In genomic region chr3:5192568-5193319, GRCh38 we compare ENCODE assay signal across 12 cellular contexts. TPM values are rescaled to one million over a fixed set of nuclear protein-coding genes. Genes with fewer than 3 reads are reported as not detected.
A peak's percentile ranks its signal among the peaks of the same experiment; 100 is the strongest.
DNase-seq lines count a peak whose midpoint lies in the region; ATAC-seq and TF ChIP-seq lines count a peak whose summit lies in the region.
"Had no signal": no experiment of that assay in that cellular context is flagged by ENCODE, and none has a peak within 500 bp of the region (broad histone marks: within the 10 kb centered on the region; RNA-seq: fewer than 3 reads in every experiment).

No MANE protein-coding gene starts in this region.

- no peak overlapping the region for H2AFZ ChIP-seq in Karpas-422 (ENCODE audit: low read length)

- H3K4me3 ChIP-seq in BLaER1 (peak overlapping the region; percentile 98), Karpas-422 (ENCODE audit: low read length) (no peak overlapping the region), iPS-20b (ENCODE audit: low read length) (no peak overlapping the region), foreskin fibroblast (ENCODE audit: low read depth in 1 of 2, low read length in 2 of 2) (no peak overlapping the region)
- H3K4me3 ChIP-seq: thoracic aorta had no signal

- H3K9me3 ChIP-seq in BLaER1: no peaks in the 10 kb centered on the region
- no peaks in the 10 kb centered on the region for H3K9me3 ChIP-seq in Karpas-422 (ENCODE audit: low read length)
- H3K9me3 ChIP-seq in iPS-20b (ENCODE audit: insufficient read depth, low read depth, low read length): no peaks in the 10 kb centered on the region
- H3K9me3 ChIP-seq: BE2C, thoracic aorta had no signal

- H3K36me3 ChIP-seq in BLaER1: peaks cover 95% of the 10 kb centered on the region
- H3K36me3 ChIP-seq in Karpas-422 (ENCODE audit: insufficient read depth, low read length): peaks cover 20% of the 10 kb centered on the region
- no peaks in the 10 kb centered on the region for H3K36me3 ChIP-seq in iPS-20b (ENCODE audit: insufficient read depth, low read depth, low read length)
- H3K36me3 ChIP-seq: BE2C, thoracic aorta had no signal

- H3K4me1 ChIP-seq in BLaER1: peaks cover 52% of the 10 kb centered on the region
- H3K4me1 ChIP-seq in Karpas-422 (ENCODE audit: low read length): peaks cover 72% of the 10 kb centered on the region
- H3K4me1 ChIP-seq in iPS-20b (ENCODE audit: insufficient read depth, low read length): peaks cover 24% of the 10 kb centered on the region
- H3K4me1 ChIP-seq: BE2C had no signal

- peaks cover 99% of the 10 kb centered on the region for H3K79me2 ChIP-seq in Karpas-422 (ENCODE audit: low read length)

- peaks cover 100% of the 10 kb centered on the region for H4K20me1 ChIP-seq in BLaER1
- H4K20me1 ChIP-seq in Karpas-422 (ENCODE audit: insufficient read depth, low read depth, low read length): peaks cover 9% of the 10 kb centered on the region; the same call in 1 of the 2 replicates

- peak overlapping the region; percentile 97 for H3K4me2 ChIP-seq in BLaER1
- peak overlapping the region; percentile 90 for H3K4me2 ChIP-seq in Karpas-422 (ENCODE audit: low read depth, low read length, poor library complexity, severe bottlenecking)

- peak overlapping the region; percentile 100 for H3K27ac ChIP-seq in BLaER1
- peak overlapping the region; percentile 59 for H3K27ac ChIP-seq in Karpas-422 (ENCODE audit: low read length)
- no peak overlapping the region for H3K27ac ChIP-seq in iPS-20b (ENCODE audit: low read length)
- H3K27ac ChIP-seq: thoracic aorta had no signal

- ATAC-seq in GM19397 (IDR thresholded peaks at IDR 0.05; ENCODE audit: unreplicated experiment) (no peak), HG02610 (IDR thresholded peaks at IDR 0.05; ENCODE audit: unreplicated experiment) (no peak)

- no peak for TF ChIP-seq CTCF in foreskin fibroblast (IDR thresholded peaks at IDR 0.05; ENCODE audit: low read depth, low read length)

- no peak for DNase-seq in Karpas-422
- DNase-seq in activated CD4-positive, alpha-beta T cell treated with anti-CD3 and anti-CD28 coated beads, Interleukin-2, amount 50 U/mL, for 48 hours: peak; percentile 46 to 68
- no peak for DNase-seq in foreskin fibroblast
- no peak for DNase-seq in COR-L47 (lab: John Stamatoyannopoulos, UW)
- DNase-seq: aorta, BE2C, NCI-H2171 had no signal

- H3K9me2 ChIP-seq in Karpas-422 (replicated peaks; ENCODE audit: insufficient read depth, low read length): no peaks in the 10 kb centered on the region

- no peaks in the 10 kb centered on the region for H3K27me3 ChIP-seq in BLaER1
- no peaks in the 10 kb centered on the region for H3K27me3 ChIP-seq in Karpas-422 (ENCODE audit: low read length)
- H3K27me3 ChIP-seq in iPS-20b (ENCODE audit: insufficient read depth, low read length): peaks cover 12% of the 10 kb centered on the region
- H3K27me3 ChIP-seq: BE2C had no signal

- H3K9ac ChIP-seq in BLaER1 (peak overlapping the region; percentile 100), Karpas-422 (ENCODE audit: low read length) (no peak overlapping the region; the same call in 1 of the 2 replicates), iPS-20b (ENCODE audit: low read depth, low read length) (0 out of 2 replicates have a peak overlapping the region, but pooled peaks have one; percentile 25)

RNA-seq across cellular contexts. Expression of gene EDEM1, which starts 5.2 kb away (rescaled TPM):
- 68.8 and 134 TPM in 2 replicates for total RNA-seq in Karpas-422 (2014; rRNA removed; shearing (Covaris generic); ENCODE audit: low replicate concordance)

Comparison
In these comparisons a context has a peak if more than half of its experiments do, and no peak if none do; other contexts are left out.
1. DNase-seq: peak in activated CD4-positive, alpha-beta T cell treated with anti-CD3 and anti-CD28 coated beads, Interleukin-2, amount 50 U/mL, for 48 hours (2 of 2); none in Karpas-422 (single experiment), foreskin fibroblast (0 of 2) and COR-L47 (single experiment).